25 cellular contexts compared by ENCODE assay signal in genomic region chr2:40953341-40953740, GRCh38.
"Had no signal": no experiment of that assay in that cellular context is flagged by ENCODE, and none has a peak within 500 bp of the region (broad histone marks: within the 10 kb centered on the region; RNA-seq: fewer than 3 reads in every experiment).

No MANE protein-coding gene starts in this region.

- DNase-seq: colonic mucosa; cortex of kidney; effector CD8-positive, alpha-beta T cell; effector memory CD8-positive, alpha-beta T cell; endodermal cell; erythroblast; esophagus squamous epithelium; foreskin fibroblast; foreskin melanocyte; gastrocnemius medialis; glutamatergic neuron; head of caudate nucleus; heart right ventricle; hippocampal formation; left cardiac atrium; left lung; left ventricle myocardium superior; lower lobe of right lung; mesenchymal stem cell; mucosa of descending colon had no signal

- H3K27ac ChIP-seq: colonic mucosa, epithelial cell of prostate, esophagus squamous epithelium, gastrocnemius medialis, heart right ventricle, left lung, lower lobe of right lung had no signal

- ATAC-seq: effector memory CD8-positive, alpha-beta T cell; esophagus mucosa; gastrocnemius medialis; heart right ventricle; left cardiac atrium; left lung; left ventricle myocardium superior; lower lobe of right lung; mucosa of descending colon had no signal

- H3K4me3 ChIP-seq: colonic mucosa, esophagus squamous epithelium, gastrocnemius medialis, heart right ventricle, left lung, lower lobe of right lung, mucosa of descending colon had no signal

- H3K36me3 ChIP-seq: colonic mucosa, esophagus squamous epithelium, gastrocnemius medialis, heart right ventricle, left lung, lower lobe of right lung had no signal

- H3K27me3 ChIP-seq: colonic mucosa, esophagus squamous epithelium, gastrocnemius medialis, heart right ventricle, left lung had no signal

- FAIRE-seq: endometrium, islet of Langerhans, keratinocyte had no signal

- H3K9me3 ChIP-seq: colonic mucosa, esophagus squamous epithelium, gastrocnemius medialis, left lung, lower lobe of right lung had no signal

- H3K4me1 ChIP-seq: colonic mucosa, esophagus squamous epithelium, gastrocnemius medialis, heart right ventricle, left lung, lower lobe of right lung had no signal
